36 cellular contexts compared by ENCODE assay signal in genomic region chr6:111270121-111270520, GRCh38.
DNase-seq lines count a peak whose midpoint lies in the region; ATAC-seq, FAIRE-seq and TF ChIP-seq lines count a peak whose summit lies in the region.
"Had no signal": no experiment of that assay in that cellular context is flagged by ENCODE, and none has a peak within 500 bp of the region (broad histone marks: within the 10 kb centered on the region; RNA-seq: fewer than 3 reads in every experiment).

No MANE protein-coding gene starts in this region.

- no peak overlapping the region for H2BK120ac ChIP-seq in trophoblast cell (ENCODE audit: insufficient read depth, low read length, poor library complexity)

- H3K79me2 ChIP-seq in mammary epithelial cell (ENCODE audit: insufficient read depth, low read length) (peaks cover 33% of the 10 kb centered on the region), trophoblast cell (ENCODE audit: control insufficient read depth, insufficient read depth, low read length, poor library complexity) (peaks cover 3% of the 10 kb centered on the region)

- DNase-seq in mammary epithelial cell (peak; percentile 22), MCF 10A (ENCODE audit: unreplicated experiment) (no peak), T-helper 17 cell (no peak), epithelial cell of esophagus (ENCODE audit: low read depth) (peak; percentile 19), trophoblast cell (peak; percentile 67 to 72), T1000 (lab: John Stamatoyannopoulos, UW) (no peak), D721Med (ENCODE audit: insufficient read length, low spot score) (no peak), ovary (no peak)
- DNase-seq: 8988T; ACHN; AML-193; BE2C; C1 segment of cervical spinal cord; Caco-2; Calu3; CD4-positive, alpha-beta memory T cell; CD4-positive, alpha-beta T cell; CD4-positive, CD25-positive, alpha-beta regulatory T cell; CD8-positive, alpha-beta memory T cell; CD8-positive, alpha-beta T cell; COR-L47; DMS 273 treated with DMSO at 0.1 percent for 48 hours; DMS153; DMS53; DMS79; DMS79 treated with DMSO at 0.1 percent for 48 hours; DND-41; EL had no signal

- TF ChIP-seq CTCF in mammary epithelial cell (conservative IDR thresholded peaks at IDR 0.05 in 1 of 2, IDR thresholded peaks at IDR 0.05 in 1 of 2; ENCODE audit: extremely low read depth in 1 of 2, insufficient read depth in 1 of 2, low read depth in 1 of 2, low read length in 2 of 2): no peak
- no peak for TF ChIP-seq CTCF in MCF 10A (IDR thresholded peaks at IDR 0.05; ENCODE audit: unreplicated experiment)
- no peak for TF ChIP-seq CTCF in epithelial cell of esophagus (IDR thresholded peaks at IDR 0.05; ENCODE audit: insufficient read depth, low read depth, low read length, missing control alignments)
- TF ChIP-seq CTCF in D721Med (IDR thresholded peaks at IDR 0.05; ENCODE audit: insufficient read depth, missing control alignments): no peak
- no peak for TF ChIP-seq CTCF in ovary (IDR thresholded peaks at IDR 0.05)

- H3K27ac ChIP-seq in mammary epithelial cell (ENCODE audit: insufficient read depth, low read depth, low read length): no peak overlapping the region
- H3K27ac ChIP-seq in trophoblast cell (ENCODE audit: low read depth, low read length): no peak overlapping the region
- H3K27ac ChIP-seq in ovary: no peak overlapping the region
- H3K27ac ChIP-seq: 22Rv1; A549; BLaER1; BLaER1 treated with 17β-estradiol and CSF1 and Interleukin-3, amounts not matched to agents 10 nM and 100 nM; C4-2B had no signal

- H3K27ac Mint-ChIP-seq in MCF 10A (ENCODE audit: low read depth, unreplicated experiment): no peak overlapping the region
- H3K27ac Mint-ChIP-seq in T-helper 17 cell: peak overlapping the region; percentile 45
- H3K27ac Mint-ChIP-seq: B cell; CD4-positive, alpha-beta T cell; CD4-positive, CD25-positive, alpha-beta regulatory T cell; CD8-positive, alpha-beta T cell had no signal

- CTCF ChIA-PET in mammary epithelial cell (lab: Charles Lee; ENCODE audit: low non-redundant PET): no interaction called here
- CTCF ChIA-PET in MCF 10A (lab: Yijun Ruan, JAX): interaction anchor here (0.7 to 3.7 kb wide), 3 partner anchors 11 to 440 kb away, joined by 3 to 22 read pairs (median 4); a partner anchor contains a TSS

- H3K4me3 ChIP-seq in mammary epithelial cell (replicated peaks in 1 of 3; ENCODE audit: insufficient read depth in 1 of 3, low read depth in 2 of 3, low read length in 3 of 3) (no peak overlapping the region), epithelial cell of esophagus (ENCODE audit: low read length) (no peak overlapping the region), trophoblast cell (ENCODE audit: low read depth, low read length) (no peak overlapping the region), ovary (no peak overlapping the region)
- H3K4me3 ChIP-seq: A549; BLaER1; BLaER1 treated with 17β-estradiol and CSF1 and Interleukin-3, amounts not matched to agents 10 nM and 100 nM had no signal

- no peak overlapping the region for H2AFZ ChIP-seq in mammary epithelial cell (ENCODE audit: low read depth, low read length)
- H2AFZ ChIP-seq in trophoblast cell (ENCODE audit: insufficient read depth, low read length, poor library complexity): no peak overlapping the region

- H3K4me3 Mint-ChIP-seq in MCF 10A (ENCODE audit: unreplicated experiment) (no peak overlapping the region), T-helper 17 cell (no peak overlapping the region)
- H3K4me3 Mint-ChIP-seq: B cell; CD14-positive monocyte; CD4-positive, alpha-beta memory T cell; CD4-positive, alpha-beta T cell; CD4-positive, CD25-positive, alpha-beta regulatory T cell; CD8-positive, alpha-beta memory T cell; CD8-positive, alpha-beta T cell had no signal

- H2AK5ac ChIP-seq in trophoblast cell (ENCODE audit: low read length): no peak overlapping the region

- in situ Hi-C loops in mammary epithelial cell (cut with MboI; ENCODE audit: low sequenced_read_pairs in 2 of 2): loop anchor here in 1 of 2 donors (25.0 kb wide), 1 partner anchor 767 kb away; no protein-coding TSS in a partner anchor

- H4K91ac ChIP-seq in trophoblast cell (ENCODE audit: low read depth, low read length): no peak overlapping the region

- H3K4me2 ChIP-seq in mammary epithelial cell (ENCODE audit: insufficient read depth, low read depth, low read length) (no peak overlapping the region), trophoblast cell (ENCODE audit: low read length) (no peak overlapping the region)
- H3K4me2 ChIP-seq: A549; BLaER1; BLaER1 treated with 17β-estradiol and CSF1 and Interleukin-3, amounts not matched to agents 10 nM and 100 nM had no signal

- no peaks in the 10 kb centered on the region for H3K4me1 Mint-ChIP-seq in MCF 10A (ENCODE audit: insufficient read depth, unreplicated experiment)
- H3K4me1 Mint-ChIP-seq in T-helper 17 cell: peaks cover 13% of the 10 kb centered on the region

- no peak overlapping the region for H3K23ac ChIP-seq in trophoblast cell (ENCODE audit: low read length)

- H3K9me3 ChIP-seq in mammary epithelial cell (replicated peaks; ENCODE audit: insufficient read depth, low read length) (no peaks in the 10 kb centered on the region), T-helper 17 cell (ENCODE audit: control insufficient read depth, low read length, poor library complexity, severe bottlenecking) (peaks cover 6% of the 10 kb centered on the region), trophoblast cell (ENCODE audit: insufficient read depth, low read depth, low read length) (no peaks in the 10 kb centered on the region), ovary (peaks cover 0 to 4% of the 10 kb centered on the region in 2 donors)
- H3K9me3 ChIP-seq: BE2C had no signal

- dilution Hi-C loops in mammary epithelial cell (cut with HindIII; ENCODE audit: low sequenced_read_pairs): no loop called here

- POLR2A ChIA-PET in MCF 10A (lab: Yijun Ruan, JAX): interaction anchor here (0.6 to 0.7 kb wide), 2 partner anchors 1887 to 1902 kb away, joined by 3 read pairs; no protein-coding TSS in a partner anchor

- peaks cover 3% of the 10 kb centered on the region for H3K79me1 ChIP-seq in trophoblast cell (ENCODE audit: low read length)

- no peak overlapping the region for H4K12ac ChIP-seq in trophoblast cell (ENCODE audit: low read depth, low read length)

- H3K4me1 ChIP-seq in mammary epithelial cell (ENCODE audit: insufficient read depth, low read length) (no peaks in the 10 kb centered on the region), trophoblast cell (ENCODE audit: control insufficient read depth in 1 of 2, insufficient read depth in 2 of 2, low read length in 2 of 2) (peaks cover 0 to 3% of the 10 kb centered on the region in 2 experiments), ovary (ENCODE audit: insufficient read depth) (no peaks in the 10 kb centered on the region)
- H3K4me1 ChIP-seq: A549, BE2C, BLaER1 had no signal

- H3K27me3 Mint-ChIP-seq in MCF 10A (ENCODE audit: insufficient read depth, unreplicated experiment) (no peaks in the 10 kb centered on the region), T-helper 17 cell (no peaks in the 10 kb centered on the region)
- H3K27me3 Mint-ChIP-seq: B cell; CD4-positive, alpha-beta memory T cell; CD4-positive, alpha-beta T cell; CD4-positive, CD25-positive, alpha-beta regulatory T cell; CD8-positive, alpha-beta memory T cell had no signal

- no peak overlapping the region for H2BK5ac ChIP-seq in trophoblast cell (ENCODE audit: low read depth, low read length, poor library complexity)

- H3K14ac ChIP-seq in trophoblast cell (ENCODE audit: low read length): no peak overlapping the region

- no peak for ATAC-seq in T-helper 17 cell
- ATAC-seq: A549; CD8-positive, alpha-beta T cell had no signal

- H3K36me3 Mint-ChIP-seq in MCF 10A (ENCODE audit: insufficient read depth, unreplicated experiment) (peaks cover 49% of the 10 kb centered on the region), T-helper 17 cell (ENCODE audit: low read depth) (peaks cover 14% of the 10 kb centered on the region)

- H3K9me3 Mint-ChIP-seq in MCF 10A (ENCODE audit: unreplicated experiment): peaks cover 10% of the 10 kb centered on the region

- H3K27me3 ChIP-seq in mammary epithelial cell (ENCODE audit: insufficient read depth, low read length) (no peaks in the 10 kb centered on the region), trophoblast cell (ENCODE audit: insufficient read depth, low read length) (no peaks in the 10 kb centered on the region), ovary (no peaks in the 10 kb centered on the region)
- H3K27me3 ChIP-seq: BE2C; BLaER1; BLaER1 treated with 17β-estradiol and CSF1 and Interleukin-3, amounts not matched to agents 10 nM and 100 nM had no signal

- TF ChIP-seq POLR2A in ovary (IDR thresholded peaks at IDR 0.05): no peak

- intact Hi-C loops in mammary epithelial cell (cut with micrococcal nuclease) (no loop called here), MCF 10A (cut with micrococcal nuclease) (no loop called here), ovary (cut with DNase I) (no loop called here)

- no peak for TF ChIP-seq EP300 in ovary (IDR thresholded peaks at IDR 0.05)

- no peak overlapping the region for H2BK12ac ChIP-seq in trophoblast cell (ENCODE audit: low read length)

- no peak overlapping the region for H4K8ac ChIP-seq in trophoblast cell (ENCODE audit: low read depth, low read length)

- BruUV-seq in mammary epithelial cell (replicated peaks; lab: Mats Ljungman, UMichigan): no TSS peak
- BruUV-seq in MCF 10A (replicated peaks; lab: Mats Ljungman, UMichigan): no TSS peak

- 95% methylated on average over 4 of the region's 4 CpGs for WGBS in mammary epithelial cell (ENCODE audit: low coverage, missing lambda C conversion rate)
- WGBS in trophoblast cell (ENCODE audit: extremely low coverage, insufficient coverage, insufficient read length): no CpG with 5 or more reads among the region's 4 CpGs
- 97 to 99% (median 97%) methylated on average over 4 of the region's 4 CpGs for WGBS in ovary, 3 donors

- H4K20me1 ChIP-seq in mammary epithelial cell (ENCODE audit: insufficient read depth, low read length): no peaks in the 10 kb centered on the region
- H4K20me1 ChIP-seq: BLaER1 had no signal

- H3K9ac ChIP-seq in mammary epithelial cell (ENCODE audit: insufficient read depth, low read length): no peak overlapping the region
- no peak overlapping the region for H3K9ac ChIP-seq in trophoblast cell (ENCODE audit: low read length)
- H3K9ac ChIP-seq: BLaER1; BLaER1 treated with 17β-estradiol and CSF1 and Interleukin-3, amounts not matched to agents 10 nM and 100 nM had no signal

- H3K36me3 ChIP-seq in mammary epithelial cell (ENCODE audit: insufficient read depth, low read length): peaks cover 12% of the 10 kb centered on the region
- peaks cover 4 to 9% of the 10 kb centered on the region in 2 experiments for H3K36me3 ChIP-seq in trophoblast cell (ENCODE audit: control insufficient read depth in 1 of 2, insufficient read depth in 2 of 2, low read length in 2 of 2)
- H3K36me3 ChIP-seq in ovary: no peaks in the 10 kb centered on the region

- H3K4ac ChIP-seq in trophoblast cell (ENCODE audit: low read depth, low read length): peak overlapping the region; percentile 2

- H3K18ac ChIP-seq in trophoblast cell (ENCODE audit: low read length): no peak overlapping the region

- FAIRE-seq in D721Med (lab: Jason Lieb, UNC): no peak
- FAIRE-seq: A204.1, A549 had no signal

Comparison
In these comparisons a context has a peak if more than half of its experiments do, and no peak if none do; other contexts are left out.
1. DNase-seq: peak in mammary epithelial cell (single experiment), epithelial cell of esophagus (single experiment) and trophoblast cell (2 of 2); none in MCF 10A (single experiment), T-helper 17 cell (0 of 3), T1000 (single experiment), D721Med (single experiment) and ovary (0 of 5).